Comparison of ENCODE assay signal across 11 cellular contexts in genomic region chr14:80212025-80212402, GRCh38. TPM values are rescaled to one million over a fixed set of nuclear protein-coding genes. Genes with fewer than 3 reads are reported as not detected.
DNase-seq lines count a peak whose midpoint lies in the region; ATAC-seq and TF ChIP-seq lines count a peak whose summit lies in the region.
"Had no signal": no experiment of that assay in that cellular context is flagged by ENCODE, and none has a peak within 500 bp of the region (broad histone marks: within the 10 kb centered on the region; RNA-seq: fewer than 3 reads in every experiment).

No MANE protein-coding gene starts in this region.

- CTCF ChIA-PET in Panc1 (lab: Charles Lee) = interaction anchor here (0.6 kb wide), 1 partner anchor 209 kb away, joined by 3 read pairs; no protein-coding TSS in a partner anchor

- no peak overlapping the region for H3K27ac Mint-ChIP-seq in natural killer cell treated with Interleukin-12 subunit alpha and Interleukin-12 subunit beta and Interleukin-15 and Interleukin-18, amount 100 ng/mL, for 72 hours
- H3K27ac Mint-ChIP-seq: activated naive CD4-positive, alpha-beta T cell treated with anti-CD3 and anti-CD28 coated beads, Interleukin-2, amount 50 U/mL, for 72 hours had no signal

- H3K4me1 ChIP-seq in Panc1 (ENCODE audit: control insufficient read depth, insufficient read depth, low read length) = no peaks in the 10 kb centered on the region
- no peaks in the 10 kb centered on the region for H3K4me1 ChIP-seq in right cardiac atrium (ENCODE audit: control insufficient read depth, insufficient read depth, low read length)
- peaks cover 0 to 30% (median 3%) of the 10 kb centered on the region in 4 donors for H3K4me1 ChIP-seq in tibial artery
- H3K4me1 ChIP-seq: BLaER1 had no signal

- H3K27me3 ChIP-seq in Panc1 (ENCODE audit: control insufficient read depth, insufficient read depth, low read length) (no peaks in the 10 kb centered on the region), right cardiac atrium (ENCODE audit: control insufficient read depth, insufficient read depth) (no peaks in the 10 kb centered on the region), tibial artery (no peaks in the 10 kb centered on the region)
- H3K27me3 ChIP-seq: BLaER1 had no signal

- BruUV-seq in Panc1 (replicated peaks; lab: Mats Ljungman, UMichigan) = no TSS peak

- POLR2A ChIA-PET in Panc1 (lab: Charles Lee) = interaction anchor here (0.7 kb wide), 1 partner anchor 51 kb away, joined by 8 read pairs; no protein-coding TSS in a partner anchor

- no peak overlapping the region for H3K4me3 Mint-ChIP-seq in natural killer cell treated with Interleukin-12 subunit alpha and Interleukin-12 subunit beta and Interleukin-15 and Interleukin-18, amount 100 ng/mL, for 72 hours

- DNase-seq in SIG-M5 treated with dmso at 0.1 percent for 504 hours (lab: John Stamatoyannopoulos, UW; ENCODE audit: unreplicated experiment) = peak; percentile 36
- DNase-seq in SIG-M5 (lab: John Stamatoyannopoulos, UW) = no peak
- DNase-seq in Panc1 (ENCODE audit: low read depth, low spot score) = no peak
- no peak for DNase-seq in right cardiac atrium
- DNase-seq in tibial artery = no peak
- no peak for DNase-seq in natural killer cell treated with Interleukin-12 subunit alpha and Interleukin-12 subunit beta and Interleukin-15 and Interleukin-18, amount 100 ng/mL, for 72 hours (ENCODE audit: low spot score)
- DNase-seq in NCI-H69 (lab: John Stamatoyannopoulos, UW) = no peak
- DNase-seq in HuH-7 (ENCODE audit: low spot score) = no peak
- DNase-seq: posterior cingulate gyrus had no signal

- ATAC-seq in Panc1 (no peak), right cardiac atrium (no peak)
- no peak for ATAC-seq in natural killer cell treated with Interleukin-12 subunit alpha and Interleukin-12 subunit beta and Interleukin-15 and Interleukin-18, amount 100 ng/mL, for 72 hours
- ATAC-seq: activated naive CD4-positive, alpha-beta T cell treated with anti-CD3 and anti-CD28 coated beads, Interleukin-2, amount 50 U/mL, for 72 hours had no signal

- intact Hi-C loops in Panc1 (cut with micrococcal nuclease; ENCODE audit: unreplicated experiment) (loop anchor here (2.0 kb wide), 1 partner anchor 639 kb away; no protein-coding TSS in a partner anchor), right cardiac atrium (cut with DNase I) (no loop called here), tibial artery (cut with DNase I; ENCODE audit: low total_unique reads) (no loop called here)

- peak overlapping the region; percentile 21 to 30; a peak in 3 of 4 replicates for H3K4me3 ChIP-seq in Panc1 (ENCODE audit: low read depth in 2 of 2, low read length in 2 of 2)
- H3K4me3 ChIP-seq in right cardiac atrium (ENCODE audit: low read length) = peak overlapping the region; percentile 29
- H3K4me3 ChIP-seq in tibial artery = peak overlapping the region; percentile 26 to 39
- H3K4me3 ChIP-seq: BLaER1 had no signal

- no peaks in the 10 kb centered on the region for H3K36me3 Mint-ChIP-seq in natural killer cell treated with Interleukin-12 subunit alpha and Interleukin-12 subunit beta and Interleukin-15 and Interleukin-18, amount 100 ng/mL, for 72 hours

- H3K27ac ChIP-seq in Panc1 (ENCODE audit: low read length) (no peak overlapping the region), right cardiac atrium (ENCODE audit: low read length) (no peak overlapping the region), tibial artery (peak overlapping the region in 1 of 2 donors; percentile 28)
- H3K27ac ChIP-seq: BLaER1 had no signal

- in situ Hi-C loops in Panc1 (cut with HindIII; ENCODE audit: low pct_unique_long_range_greater_than_20kb, low sequenced_read_pairs) = no loop called here

- WGBS in right cardiac atrium = 4% methylated on average over 5 of the region's 5 CpGs

- H3K36me3 ChIP-seq in Panc1 (ENCODE audit: control insufficient read depth, insufficient read depth, low read length) (no peaks in the 10 kb centered on the region), tibial artery (no peaks in the 10 kb centered on the region)
- H3K36me3 ChIP-seq: BLaER1 had no signal

- peaks cover 0 to 6% of the 10 kb centered on the region in 2 donors for H3K27me3 Mint-ChIP-seq in natural killer cell treated with Interleukin-12 subunit alpha and Interleukin-12 subunit beta and Interleukin-15 and Interleukin-18, amount 100 ng/mL, for 72 hours

- H3K9me3 Mint-ChIP-seq in natural killer cell treated with Interleukin-12 subunit alpha and Interleukin-12 subunit beta and Interleukin-15 and Interleukin-18, amount 100 ng/mL, for 72 hours = peaks cover 4% of the 10 kb centered on the region

- H3K9me3 ChIP-seq in Panc1 (ENCODE audit: control insufficient read depth, insufficient read depth, low read depth, low read length) (no peaks in the 10 kb centered on the region), right cardiac atrium (ENCODE audit: control insufficient read depth, low read length) (no peaks in the 10 kb centered on the region), tibial artery (no peaks in the 10 kb centered on the region)
- H3K9me3 ChIP-seq: BLaER1 had no signal

- TF ChIP-seq CTCF in Panc1 (IDR thresholded peaks at IDR 0.05) (no peak), tibial artery (IDR thresholded peaks at IDR 0.05) (no peak)

- H3K4me1 Mint-ChIP-seq in natural killer cell treated with Interleukin-12 subunit alpha and Interleukin-12 subunit beta and Interleukin-15 and Interleukin-18, amount 100 ng/mL, for 72 hours (ENCODE audit: low read depth in 2 of 2) = peaks cover 3 to 5% of the 10 kb centered on the region in 2 donors

RNA-seq across cellular contexts. Expression of gene DIO2, which starts 0.7 kb away (rescaled TPM):
- total RNA-seq in Panc1 (2021; ENCODE audit: unreplicated experiment) = 0.05 TPM
- polyA plus RNA-seq in Panc1 (2012; ENCODE audit: insufficient read length) = 0.10 TPM
- total RNA-seq in right cardiac atrium = 1 to 10 TPM in 3 of 4 donors, under 1 TPM in 1; 0.59 to 1.6 (median 1.1) TPM
- polyA plus RNA-seq in right cardiac atrium = 0.48 TPM
- total RNA-seq in natural killer cell treated with Interleukin-12 subunit alpha and Interleukin-12 subunit beta and Interleukin-15 and Interleukin-18, amount 100 ng/mL, for 72 hours = not detected
